ENCODE assay signal across 22 cellular contexts in genomic region chr6:144485531-144485930, GRCh38.
"Had no signal": no experiment of that assay in that cellular context is flagged by ENCODE, and none has a peak within 500 bp of the region (broad histone marks: within the 10 kb centered on the region; RNA-seq: fewer than 3 reads in every experiment).

No MANE protein-coding gene starts in this region.

- ATAC-seq: activated CD8-positive, alpha-beta T cell treated with anti-CD3 and anti-CD28 coated beads, Interleukin-2, amount 10 ng/mL, durations not matched to agents 7 days and 5 days; activated naive CD4-positive, alpha-beta T cell treated with anti-CD3 and anti-CD28 coated beads, Interleukin-2, amount 50 U/mL, for 72 hours; left lung; T-cell had no signal

- H3K9me3 ChIP-seq: left lung, tibial artery had no signal

- H3K79me2 ChIP-seq: hepatocyte had no signal

- H3K27ac Mint-ChIP-seq: activated CD8-positive, alpha-beta T cell treated with anti-CD3 and anti-CD28 coated beads, Interleukin-2, amount 10 ng/mL, durations not matched to agents 7 days and 5 days; activated naive CD4-positive, alpha-beta T cell treated with anti-CD3 and anti-CD28 coated beads, Interleukin-2, amount 50 U/mL, for 72 hours; brain; mesothelial cell of epicardium; T-cell had no signal

- DNase-seq: activated CD4-positive, alpha-beta T cell treated with anti-CD3 and anti-CD28 coated beads for 1 hour; activated CD4-positive, alpha-beta T cell treated with anti-CD3 and anti-CD28 coated beads, Interleukin-2, amount 50 U/mL, for 1 hour; activated CD8-positive, alpha-beta T cell treated with anti-CD3 and anti-CD28 coated beads, Interleukin-2, amount 10 ng/mL, durations not matched to agents 7 days and 5 days; aorta; caudate nucleus; effector memory CD4-positive, alpha-beta T cell; glutamatergic neuron; kidney glomerular epithelial cell; left lung; retina; stimulated activated CD4-positive, alpha-beta T cell treated with anti-CD3 and anti-CD28 coated beads, Interleukin-4, amount 100 ng/mL, for 4 hours; substantia nigra; T-cell; tibial artery had no signal

- H2AFZ ChIP-seq: hepatocyte had no signal

- FAIRE-seq: colon, frontal cortex, TTC549 had no signal

- H3K4me3 ChIP-seq: hepatocyte, left lung, tibial artery had no signal

- H3K4me2 ChIP-seq: hepatocyte had no signal

- H3K27ac ChIP-seq: hepatocyte, left lung, tibial artery had no signal

- H3K27me3 Mint-ChIP-seq: stimulated activated naive CD8-positive, alpha-beta T cell treated with anti-CD3 and anti-CD28 coated beads, Interleukin-15, Interleukin-2, amounts not matched to agents 100 ng/mL and 50 ng/mL, for 24 hours; T-cell had no signal

- H3K4me1 Mint-ChIP-seq: brain, mesothelial cell of epicardium had no signal

- H3K9me3 Mint-ChIP-seq: activated naive CD4-positive, alpha-beta T cell treated with anti-CD3 and anti-CD28 coated beads, Interleukin-2, amount 50 U/mL, for 72 hours; brain; mesothelial cell of epicardium; stimulated activated naive CD8-positive, alpha-beta T cell treated with anti-CD3 and anti-CD28 coated beads, Interleukin-15, Interleukin-2, amounts not matched to agents 100 ng/mL and 50 ng/mL, for 24 hours; T-cell had no signal

- H3K27me3 ChIP-seq: hepatocyte, left lung, tibial artery had no signal

- H3K4me3 Mint-ChIP-seq: activated CD8-positive, alpha-beta T cell treated with anti-CD3 and anti-CD28 coated beads, Interleukin-2, amount 10 ng/mL, durations not matched to agents 7 days and 5 days; brain; mesothelial cell of epicardium; stimulated activated naive CD8-positive, alpha-beta T cell treated with anti-CD3 and anti-CD28 coated beads, Interleukin-15, Interleukin-2, amounts not matched to agents 100 ng/mL and 50 ng/mL, for 24 hours; T-cell had no signal
